In genomic region chr1:15384301-15384901, GRCh38 we compare ENCODE assay signal across 11 cellular contexts. TPM values are rescaled to one million over a fixed set of nuclear protein-coding genes. Genes with fewer than 3 reads are reported as not detected.
DNase-seq lines count a peak whose midpoint lies in the region; ATAC-seq and TF ChIP-seq lines count a peak whose summit lies in the region.
"Had no signal": no experiment of that assay in that cellular context is flagged by ENCODE, and none has a peak within 500 bp of the region (broad histone marks: within the 10 kb centered on the region; RNA-seq: fewer than 3 reads in every experiment).

No MANE protein-coding gene starts in this region.

- H3K4me3 ChIP-seq in OCI-LY1 (ENCODE audit: low read depth, low read length, poor library complexity, severe bottlenecking) (peak overlapping the region; percentile 23), transverse colon (no peak overlapping the region), lower lobe of right lung (no peak overlapping the region)

- H3K27me3 Mint-ChIP-seq in activated naive CD8-positive, alpha-beta T cell treated with anti-CD3 and anti-CD28 coated beads, Interleukin-2, amount 10 ng/mL, durations not matched to agents 7 days and 5 days: peaks cover 46% of the 10 kb centered on the region
- H3K27me3 Mint-ChIP-seq in activated naive CD8-positive, alpha-beta T cell treated with anti-CD3 and anti-CD28 coated beads for 36 hours: peaks cover 45% of the 10 kb centered on the region

- in situ Hi-C loops in transverse colon (cut with MboI; ENCODE audit: low pct_ligation_motif_present in 1 of 4, low pct_unique_long_range_greater_than_20kb in 1 of 4, low sequenced_read_pairs in 3 of 4): no loop called here

- H3K4me1 Mint-ChIP-seq in activated naive CD8-positive, alpha-beta T cell treated with anti-CD3 and anti-CD28 coated beads, Interleukin-2, amount 10 ng/mL, durations not matched to agents 7 days and 5 days: peaks cover 4% of the 10 kb centered on the region
- H3K4me1 Mint-ChIP-seq in activated naive CD8-positive, alpha-beta T cell treated with anti-CD3 and anti-CD28 coated beads for 36 hours: peaks cover 20% of the 10 kb centered on the region

- H3K4me1 ChIP-seq in OCI-LY1 (ENCODE audit: insufficient read depth, low read length, severe bottlenecking) (peaks cover 5% of the 10 kb centered on the region), transverse colon (peaks cover 0 to 6% (median 2%) of the 10 kb centered on the region in 4 donors), lower lobe of right lung (peaks cover 5% of the 10 kb centered on the region)

- H4K20me1 ChIP-seq in OCI-LY1 (ENCODE audit: insufficient read depth, low read length): no peaks in the 10 kb centered on the region

- H3K27ac Mint-ChIP-seq in activated naive CD8-positive, alpha-beta T cell treated with anti-CD3 and anti-CD28 coated beads, Interleukin-2, amount 10 ng/mL, durations not matched to agents 7 days and 5 days: no peak overlapping the region
- H3K27ac Mint-ChIP-seq in activated naive CD8-positive, alpha-beta T cell treated with anti-CD3 and anti-CD28 coated beads for 36 hours: no peak overlapping the region

- H3K4me2 ChIP-seq in OCI-LY1 (ENCODE audit: low read length): peak overlapping the region; percentile 61

- no peak overlapping the region for H2AFZ ChIP-seq in OCI-LY1 (ENCODE audit: low read length)

- H3K9me2 ChIP-seq in OCI-LY1 (ENCODE audit: low read depth, low read length): no peaks in the 10 kb centered on the region

- H3K9ac ChIP-seq in OCI-LY1 (ENCODE audit: low read length): no peak overlapping the region

- intact Hi-C loops in transverse colon (cut with DNase I; ENCODE audit: low total_unique reads) (no loop called here), lower lobe of right lung (cut with DNase I) (no loop called here)

- H3K36me3 Mint-ChIP-seq in activated naive CD8-positive, alpha-beta T cell treated with anti-CD3 and anti-CD28 coated beads, Interleukin-2, amount 10 ng/mL, durations not matched to agents 7 days and 5 days: no peaks in the 10 kb centered on the region
- H3K36me3 Mint-ChIP-seq in activated naive CD8-positive, alpha-beta T cell treated with anti-CD3 and anti-CD28 coated beads for 36 hours: no peaks in the 10 kb centered on the region

- no peak for TF ChIP-seq POLR2A in transverse colon (IDR thresholded peaks at IDR 0.05)

- H3K27me3 ChIP-seq in OCI-LY1 (ENCODE audit: insufficient read depth, low read length) (peaks cover 4% of the 10 kb centered on the region; the same call in 1 of the 2 replicates), transverse colon (no peaks in the 10 kb centered on the region), lower lobe of right lung (ENCODE audit: low read depth) (no peaks in the 10 kb centered on the region)

- DNase-seq in activated naive CD8-positive, alpha-beta T cell treated with anti-CD3 and anti-CD28 coated beads, Interleukin-2, amount 10 ng/mL, durations not matched to agents 7 days and 5 days: no peak
- no peak for DNase-seq in activated naive CD8-positive, alpha-beta T cell treated with anti-CD3 and anti-CD28 coated beads for 36 hours
- peak; percentile 38 for DNase-seq in hepatic stellate cell (ENCODE audit: low spot score)
- peak; percentile 26 for DNase-seq in transverse colon
- DNase-seq in lower lobe of right lung: no peak
- DNase-seq in foreskin melanocyte: no peak
- DNase-seq in NCI-H774 (lab: John Stamatoyannopoulos, UW): no peak
- DNase-seq: aorta; naive thymus-derived CD8-positive, alpha-beta T cell; SIG-M5 had no signal

- WGBS in transverse colon (ENCODE audit: low coverage in 1 of 2), 2 donors: 59 to 65% methylated on average over 10 to 19 of the region's 20 CpGs

- H3K36me3 ChIP-seq in OCI-LY1 (ENCODE audit: insufficient read depth, low read length) (no peaks in the 10 kb centered on the region), transverse colon (no peaks in the 10 kb centered on the region), lower lobe of right lung (no peaks in the 10 kb centered on the region)

- no peaks in the 10 kb centered on the region for H3K9me3 ChIP-seq in OCI-LY1 (ENCODE audit: low read length)
- no peaks in the 10 kb centered on the region for H3K9me3 ChIP-seq in transverse colon
- no peaks in the 10 kb centered on the region for H3K9me3 ChIP-seq in lower lobe of right lung

- no peaks in the 10 kb centered on the region for H3K79me2 ChIP-seq in OCI-LY1 (ENCODE audit: insufficient read depth, low read length)

- TF ChIP-seq CTCF in OCI-LY1 (IDR thresholded peaks at IDR 0.05; ENCODE audit: low read length): no peak
- no peak for TF ChIP-seq CTCF in transverse colon (IDR thresholded peaks at IDR 0.05)
- TF ChIP-seq CTCF in lower lobe of right lung (IDR thresholded peaks at IDR 0.05): no peak

- H3K9me3 Mint-ChIP-seq in activated naive CD8-positive, alpha-beta T cell treated with anti-CD3 and anti-CD28 coated beads, Interleukin-2, amount 10 ng/mL, durations not matched to agents 7 days and 5 days: no peaks in the 10 kb centered on the region
- no peaks in the 10 kb centered on the region for H3K9me3 Mint-ChIP-seq in activated naive CD8-positive, alpha-beta T cell treated with anti-CD3 and anti-CD28 coated beads for 36 hours
- H3K9me3 Mint-ChIP-seq: naive thymus-derived CD8-positive, alpha-beta T cell had no signal

- H3F3A ChIP-seq in OCI-LY1 (ENCODE audit: insufficient read depth, low read length): no peaks in the 10 kb centered on the region

- H3K27ac ChIP-seq in OCI-LY1 (ENCODE audit: low read depth, low read length, poor library complexity, severe bottlenecking) (no peak overlapping the region), transverse colon (no peak overlapping the region), lower lobe of right lung (no peak overlapping the region)

- no peak for TF ChIP-seq EP300 in transverse colon (IDR thresholded peaks at IDR 0.05; ENCODE audit: low read depth)

- peak overlapping the region; percentile 68 for H3K4me3 Mint-ChIP-seq in activated naive CD8-positive, alpha-beta T cell treated with anti-CD3 and anti-CD28 coated beads, Interleukin-2, amount 10 ng/mL, durations not matched to agents 7 days and 5 days
- no peak overlapping the region for H3K4me3 Mint-ChIP-seq in activated naive CD8-positive, alpha-beta T cell treated with anti-CD3 and anti-CD28 coated beads for 36 hours

- ATAC-seq in activated naive CD8-positive, alpha-beta T cell treated with anti-CD3 and anti-CD28 coated beads, Interleukin-2, amount 10 ng/mL, durations not matched to agents 7 days and 5 days (ENCODE audit: low read depth): peak; percentile 27
- no peak for ATAC-seq in lower lobe of right lung

- POLR2A ChIA-PET in activated naive CD8-positive, alpha-beta T cell treated with anti-CD3 and anti-CD28 coated beads, Interleukin-2, amount 10 ng/mL, durations not matched to agents 7 days and 5 days (lab: Charles Lee): no interaction called here

RNA-seq across cellular contexts. Expression of gene EFHD2, which starts 25.3 kb away (rescaled TPM):
- total RNA-seq in activated naive CD8-positive, alpha-beta T cell treated with anti-CD3 and anti-CD28 coated beads, Interleukin-2, amount 10 ng/mL, durations not matched to agents 7 days and 5 days: 10 to 100 TPM; 49.4 TPM
- 10 to 100 TPM; 45.6 to 46.2 TPM for total RNA-seq in activated naive CD8-positive, alpha-beta T cell treated with anti-CD3 and anti-CD28 coated beads for 36 hours
- total RNA-seq in transverse colon: 100 to 1,000 TPM in 3 of 4 donors, 10 to 100 TPM in 1; 88.0 to 188 (median 174) TPM
- total RNA-seq in lower lobe of right lung: 100 TPM

RNA-seq across cellular contexts. Expression of gene CTRC, which starts 53.8 kb away (rescaled TPM):
- 1 to 10 TPM in 1 of 2 experiments, under 1 TPM in 1; 0.39 to 1.0 TPM for total RNA-seq in activated naive CD8-positive, alpha-beta T cell treated with anti-CD3 and anti-CD28 coated beads, Interleukin-2, amount 10 ng/mL, durations not matched to agents 7 days and 5 days
- total RNA-seq in activated naive CD8-positive, alpha-beta T cell treated with anti-CD3 and anti-CD28 coated beads for 36 hours: under 1 TPM in 1 of 2 experiments, not detected in 1; 0.30 TPM
- under 1 TPM in 1 of 4 donors, not detected in 3; 0.64 TPM for total RNA-seq in transverse colon
- not detected for total RNA-seq in lower lobe of right lung

Comparison
In these comparisons a context has a peak if more than half of its experiments do, and no peak if none do; other contexts are left out.
1. DNase-seq: peak in hepatic stellate cell (single experiment) and transverse colon (single experiment); none in activated naive CD8-positive, alpha-beta T cell treated with anti-CD3 and anti-CD28 coated beads, Interleukin-2, amount 10 ng/mL, durations not matched to agents 7 days and 5 days (single experiment), activated naive CD8-positive, alpha-beta T cell treated with anti-CD3 and anti-CD28 coated beads for 36 hours (single experiment), lower lobe of right lung (single experiment), foreskin melanocyte (single experiment) and NCI-H774 (single experiment).